ENCODE assay signal across 4 cellular contexts in genomic region chr17:64941761-64942160, GRCh38.
"Had no signal": no experiment of that assay in that cellular context is flagged by ENCODE, and none has a peak within 500 bp of the region (broad histone marks: within the 10 kb centered on the region; RNA-seq: fewer than 3 reads in every experiment).

No MANE protein-coding gene starts in this region.

- H3K4me3 ChIP-seq: GM23338 had no signal

- H3K9me3 Mint-ChIP-seq: GM23338, H9 had no signal

- DNase-seq: H9, HCEC 1CT, IMR-90 had no signal

- H3K27ac Mint-ChIP-seq: GM23338, H9 had no signal

- H3K4me3 Mint-ChIP-seq: GM23338, H9 had no signal
